Comparison of ENCODE assay signal across 8 cellular contexts in genomic region chr3:75906555-75907112, GRCh38.
DNase-seq lines count a peak whose midpoint lies in the region; ATAC-seq and TF ChIP-seq lines count a peak whose summit lies in the region.

No MANE protein-coding gene starts in this region.

- in situ Hi-C loops in KBM-7 (cut with MboI; ENCODE audit: low pct_unique_long_range_greater_than_20kb, low sequenced_read_pairs) = no loop called here

- TF ChIP-seq CTCF in omental fat pad (IDR thresholded peaks at IDR 0.05) = no peak

- ATAC-seq in omental fat pad (ENCODE audit: low FRiP score) = peak; percentile 44

- peak; percentile 79 for DNase-seq in ELF-1 (ENCODE audit: low read depth, low spot score)
- DNase-seq in NCI-H69 (lab: John Stamatoyannopoulos, UW) = peak; percentile 81
- peak; percentile 53 for DNase-seq in fibroblast of gingiva (ENCODE audit: low read depth)
- DNase-seq in omental fat pad (ENCODE audit: low spot score) = no peak
- no peak for DNase-seq in KBM-7
- DNase-seq in pons (ENCODE audit: low spot score) = no peak
- no peak for DNase-seq in NCI-H187 treated with DMSO at 0.1 percent for 48 hours (lab: John Stamatoyannopoulos, UW)
- no peak for DNase-seq in NCI-H2107 treated with DMSO at 0.1 percent for 48 hours (lab: John Stamatoyannopoulos, UW; ENCODE audit: unreplicated experiment)

Comparison
In these comparisons a context has a peak if more than half of its experiments do, and no peak if none do; other contexts are left out.
1. DNase-seq: peak in ELF-1 (single experiment), NCI-H69 (single experiment) and fibroblast of gingiva (single experiment); none in omental fat pad (single experiment), KBM-7 (single experiment), pons (single experiment), NCI-H187 treated with DMSO at 0.1 percent for 48 hours (single experiment) and NCI-H2107 treated with DMSO at 0.1 percent for 48 hours (single experiment).